ENCODE assay signal across 8 cellular contexts in genomic region chr7:74449809-74450397, GRCh38. TPM values are rescaled to one million over a fixed set of nuclear protein-coding genes. Genes with fewer than 3 reads are reported as not detected.
A peak's percentile ranks its signal among the peaks of the same experiment; 100 is the strongest.
DNase-seq lines count a peak whose midpoint lies in the region; ATAC-seq, FAIRE-seq and TF ChIP-seq lines count a peak whose summit lies in the region.

No MANE protein-coding gene starts in this region.

- H3K4me3 ChIP-seq in endothelial cell of umbilical vein (replicated peaks in 1 of 3; ENCODE audit: insufficient read depth in 1 of 3, low read depth in 1 of 3, low read length in 3 of 3), result no peak overlapping the region

- TF ChIP-seq POLR2A in endothelial cell of umbilical vein (IDR thresholded peaks at IDR 0.05; ENCODE audit: low read depth, low read length), result no peak

- peaks cover 3% of the 10 kb centered on the region for H3K79me2 ChIP-seq in endothelial cell of umbilical vein (ENCODE audit: control insufficient read depth, insufficient read depth, low read length)

- POLR2A ChIA-PET in endothelial cell of umbilical vein (lab: Charles Lee), result no interaction called here

- H3K9ac ChIP-seq in endothelial cell of umbilical vein (replicated peaks; ENCODE audit: extremely low read depth, insufficient read depth, low read length), result no peak overlapping the region

- BruUV-seq in endothelial cell of umbilical vein (replicated peaks; lab: Mats Ljungman, UMichigan), result no TSS peak

- H3K36me3 ChIP-seq in endothelial cell of umbilical vein (ENCODE audit: control insufficient read depth in 2 of 2, extremely low read depth in 1 of 2, insufficient read depth in 2 of 2, low read length in 2 of 2), result no peaks in the 10 kb centered on the region

- peak; percentile 91 for FAIRE-seq in endothelial cell of umbilical vein (lab: Jason Lieb, UNC)

- no peaks in the 10 kb centered on the region for H3K36me3 Mint-ChIP-seq in naive B cell

- H3K4me3 Mint-ChIP-seq in naive B cell, result no peak overlapping the region

- CTCF ChIA-PET in endothelial cell of umbilical vein (lab: Charles Lee), result interaction anchor here (0.5 to 3.1 kb wide), 25 partner anchors 8 to 581 kb away, joined by 3 to 25 read pairs (median 4); no protein-coding TSS in a partner anchor

- H3K9me1 ChIP-seq in endothelial cell of umbilical vein (replicated peaks; ENCODE audit: control insufficient read depth, extremely low read depth, insufficient read depth, low read length), result no peaks in the 10 kb centered on the region

- H2AFZ ChIP-seq in endothelial cell of umbilical vein (ENCODE audit: low read depth, low read length), result no peak overlapping the region

- DNase-seq in SIG-M5 treated with dmso at 0.1 percent for 504 hours (lab: John Stamatoyannopoulos, UW; ENCODE audit: unreplicated experiment) (peak; percentile 55), SIG-M5 (lab: John Stamatoyannopoulos, UW) (no peak), NCI-H82 treated with DMSO at 0.1 percent for 48 hours (lab: John Stamatoyannopoulos, UW; ENCODE audit: unreplicated experiment) (peak; percentile 3), endothelial cell of umbilical vein (ENCODE audit: low read depth, low spot score) (peak; percentile 60), naive B cell (peak; percentile 51)
- DNase-seq in activated CD8-positive, alpha-beta memory T cell treated with anti-CD3 and anti-CD28 coated beads for 24 hours, result peak; percentile 88
- peak; percentile 49 for DNase-seq in stimulated activated naive CD4-positive, alpha-beta T cell treated with Interleukin-2 at 50 U/mL for 16 hours (lab: John Stamatoyannopoulos, UW)

- H3K27ac Mint-ChIP-seq in naive B cell, result peak overlapping the region in 1 of 6 donors; percentile 41

- dilution Hi-C loops in endothelial cell of umbilical vein (cut with MboI; ENCODE audit: extremely low pct_ligation_motif_present, low sequenced_read_pairs), result no loop called here

- peak; percentile 31 to 36 for ATAC-seq in naive B cell (ENCODE audit: low read depth in 2 of 2)
- ATAC-seq in HG03520 (IDR thresholded peaks at IDR 0.05; ENCODE audit: unreplicated experiment), result no peak

- H4K20me1 ChIP-seq in endothelial cell of umbilical vein (replicated peaks; ENCODE audit: control insufficient read depth, extremely low read depth, insufficient read depth, low read length), result no peaks in the 10 kb centered on the region

- peaks cover 0 to 19% (median 5%) of the 10 kb centered on the region in 3 donors for H3K27me3 Mint-ChIP-seq in naive B cell

- TF ChIP-seq CTCF in endothelial cell of umbilical vein (IDR thresholded peaks at IDR 0.05; ENCODE audit: extremely low read depth in 1 of 2, insufficient read depth in 1 of 2, low read depth in 1 of 2, low read length in 2 of 2), result peak; percentile 79 to 82

- no peak overlapping the region for H3K27ac ChIP-seq in endothelial cell of umbilical vein (ENCODE audit: insufficient read depth, low read depth, low read length)

- peaks cover 10 to 23% (median 11%) of the 10 kb centered on the region in 3 donors for H3K4me1 Mint-ChIP-seq in naive B cell

- intact Hi-C loops in endothelial cell of umbilical vein (cut with micrococcal nuclease), result loop anchor here (1.0 to 10.0 kb wide), 3 partner anchors 95 to 205 kb away; partner anchors contain the start of gene GTF2I

- H3K27me3 ChIP-seq in endothelial cell of umbilical vein (ENCODE audit: control insufficient read depth in 2 of 2, insufficient read depth in 2 of 2, low read length in 2 of 2), result no peaks in the 10 kb centered on the region

- no peaks in the 10 kb centered on the region for H3K9me3 ChIP-seq in endothelial cell of umbilical vein (replicated peaks; ENCODE audit: control insufficient read depth, insufficient read depth, low read length)

- H3K4me1 ChIP-seq in endothelial cell of umbilical vein (ENCODE audit: control insufficient read depth, extremely low read depth, insufficient read depth, low read length), result peaks cover 9% of the 10 kb centered on the region

- H3K4me2 ChIP-seq in endothelial cell of umbilical vein (ENCODE audit: insufficient read depth, low read length), result no peak overlapping the region

- H3K9me3 Mint-ChIP-seq in naive B cell, result no peaks in the 10 kb centered on the region

TF ChIP-seq in endothelial cell of umbilical vein, 7 proteins besides CTCF, POLR2A, EP300 and RAD21:
- TF ChIP-seq EZH2 (IDR thresholded peaks at IDR 0.05; ENCODE audit: borderline replicate concordance, low read depth, low read length, severe bottlenecking), result no peak
- TF ChIP-seq FOS (IDR thresholded peaks at IDR 0.05; ENCODE audit: borderline replicate concordance, insufficient read depth, low read length), result no peak
- TF ChIP-seq MYC (IDR thresholded peaks at IDR 0.05; ENCODE audit: low read depth, low read length), result no peak
- no peak for TF ChIP-seq JUN (IDR thresholded peaks at IDR 0.05; ENCODE audit: borderline replicate concordance, insufficient read depth, insufficient read length, low read depth)
- TF ChIP-seq MAX (IDR thresholded peaks at IDR 0.05; ENCODE audit: insufficient read depth, insufficient read length), result no peak
- TF ChIP-seq GATA2 (IDR thresholded peaks at IDR 0.05; ENCODE audit: insufficient read depth, insufficient read length, low read depth, low read length), result no peak
- TF ChIP-seq POLR2AphosphoS5 (IDR thresholded peaks at IDR 0.05; ENCODE audit: insufficient read depth, low read depth, low read length), result no peak

RNA-seq across cellular contexts. Expression of gene GTF2IRD1, which starts 3.8 kb away (rescaled TPM):
- 24.2 and 24.7 TPM in 2 replicates for total RNA-seq in endothelial cell of umbilical vein
- 14.0 and 14.2 TPM in 2 replicates for polyA plus RNA-seq in endothelial cell of umbilical vein
- 16.7 and 18.1 TPM in 2 replicates for polyA plus RNA-seq in endothelial cell of umbilical vein (2011; cell fraction: cytosol; rRNA removed)
- 24.0 and 31.5 TPM in 2 replicates for polyA plus RNA-seq in endothelial cell of umbilical vein (2011; cell fraction: nucleus; rRNA removed)
- polyA plus RNA-seq in endothelial cell of umbilical vein (2012), result 18.6 and 26.7 TPM in 2 replicates
- 15.7 and 18.3 TPM in 2 replicates for polyA minus RNA-seq in endothelial cell of umbilical vein
- 38.5 TPM for polyA minus RNA-seq in endothelial cell of umbilical vein (2011; cell fraction: cytosol; rRNA and poly(A)+ RNA removed)
- polyA minus RNA-seq in endothelial cell of umbilical vein (2011; cell fraction: nucleus; rRNA and poly(A)+ RNA removed), result 12.3 and 16.7 TPM in 2 replicates
- polyA plus RNA-seq in naive B cell (ENCODE audit: low read depth in 6 of 6), result under 1 TPM in 1 of 6 donors, not detected in 5; 0.29 TPM

Comparison
In these comparisons a context has a peak if more than half of its experiments do, and no peak if none do; other contexts are left out.
1. RNA of gene GTF2IRD1, which starts 3.8 kb away (polyA plus RNA-seq): 14.0 to 31.5 TPM in endothelial cell of umbilical vein; 0.29 TPM in naive B cell; every median in the first group is over 10 times any median in the second.